8 cellular contexts compared by ENCODE assay signal in genomic region chr9:14616188-14616982, GRCh38.
DNase-seq lines count a peak whose midpoint lies in the region; ATAC-seq and TF ChIP-seq lines count a peak whose summit lies in the region.

No MANE protein-coding gene starts in this region.

- no peaks in the 10 kb centered on the region for H3K36me3 Mint-ChIP-seq in activated CD8-positive, alpha-beta T cell treated with anti-CD3 and anti-CD28 coated beads for 36 hours (ENCODE audit: low read depth)
- peaks cover 4% of the 10 kb centered on the region for H3K36me3 Mint-ChIP-seq in activated CD8-positive, alpha-beta T cell treated with anti-CD3 and anti-CD28 coated beads, Interleukin-2, amount 10 ng/mL, durations not matched to agents 7 days and 5 days (ENCODE audit: low read depth)
- H3K36me3 Mint-ChIP-seq in H9 (ENCODE audit: insufficient read depth in 1 of 3, low read depth in 3 of 3), result no peaks in the 10 kb centered on the region

- H3K23ac ChIP-seq in H9 (ENCODE audit: insufficient read length, low read depth, low read length), result no peak overlapping the region

- H3K9ac ChIP-seq in H9 (ENCODE audit: extremely low read depth, insufficient read length, low read length), result no peak overlapping the region

- H4K20me1 ChIP-seq in H9 (ENCODE audit: control insufficient read depth, insufficient read depth, insufficient read length), result no peaks in the 10 kb centered on the region

- no peaks in the 10 kb centered on the region for H3K27me3 ChIP-seq in H9 (ENCODE audit: insufficient read depth, low read length)

- H3K9me3 Mint-ChIP-seq in activated CD8-positive, alpha-beta T cell treated with anti-CD3 and anti-CD28 coated beads for 36 hours, result no peaks in the 10 kb centered on the region
- no peaks in the 10 kb centered on the region for H3K9me3 Mint-ChIP-seq in activated CD8-positive, alpha-beta T cell treated with anti-CD3 and anti-CD28 coated beads, Interleukin-2, amount 10 ng/mL, durations not matched to agents 7 days and 5 days (ENCODE audit: insufficient read depth)
- H3K9me3 Mint-ChIP-seq in H9, result no peaks in the 10 kb centered on the region

- no peaks in the 10 kb centered on the region for H3K4me1 ChIP-seq in H9 (ENCODE audit: insufficient read depth, low read length)

- H3K79me1 ChIP-seq in H9 (ENCODE audit: insufficient read depth, low read depth, low read length, poor library complexity, severe bottlenecking), result no peaks in the 10 kb centered on the region

- no peak overlapping the region for H2BK12ac ChIP-seq in H9 (ENCODE audit: insufficient read length, low read depth, low read length)

- intact Hi-C loops in activated CD8-positive, alpha-beta T cell treated with anti-CD3 and anti-CD28 coated beads for 36 hours (cut with micrococcal nuclease), result loop anchor here (1.0 to 10.0 kb wide), 2 partner anchors 152 to 518 kb away; no protein-coding TSS in a partner anchor

- no peaks in the 10 kb centered on the region for H3K4me1 Mint-ChIP-seq in activated CD8-positive, alpha-beta T cell treated with anti-CD3 and anti-CD28 coated beads for 36 hours (ENCODE audit: low read depth)
- H3K4me1 Mint-ChIP-seq in activated CD8-positive, alpha-beta T cell treated with anti-CD3 and anti-CD28 coated beads, Interleukin-2, amount 10 ng/mL, durations not matched to agents 7 days and 5 days (ENCODE audit: low read depth), result no peaks in the 10 kb centered on the region
- H3K4me1 Mint-ChIP-seq in H9, result no peaks in the 10 kb centered on the region

- H2BK20ac ChIP-seq in H9 (ENCODE audit: low read depth, low read length, poor library complexity, severe bottlenecking), result no peak overlapping the region

- H3K4ac ChIP-seq in H9 (ENCODE audit: low read depth, low read length), result no peak overlapping the region

- H4K91ac ChIP-seq in H9 (ENCODE audit: insufficient read length, low read depth, low read length), result no peak overlapping the region

- no peak overlapping the region for H3K27ac ChIP-seq in H9 (ENCODE audit: insufficient read length, low read depth, low read length)

- H2BK5ac ChIP-seq in H9 (ENCODE audit: insufficient read length, low read length), result no peak overlapping the region

- no peaks in the 10 kb centered on the region for H3K79me2 ChIP-seq in H9 (ENCODE audit: insufficient read depth, low read length)

- peak; percentile 72 for TF ChIP-seq CTCF in activated CD8-positive, alpha-beta T cell treated with anti-CD3 and anti-CD28 coated beads for 36 hours (IDR thresholded peaks at IDR 0.05)
- TF ChIP-seq CTCF in H9 (conservative IDR thresholded peaks at IDR 0.05) (peak; percentile 83), fibroblast of villous mesenchyme (IDR thresholded peaks at IDR 0.05; ENCODE audit: insufficient read depth, low read depth, low read length) (peak; percentile 72)

- H3K27me3 Mint-ChIP-seq in activated CD8-positive, alpha-beta T cell treated with anti-CD3 and anti-CD28 coated beads for 36 hours, result no peaks in the 10 kb centered on the region
- H3K27me3 Mint-ChIP-seq in activated CD8-positive, alpha-beta T cell treated with anti-CD3 and anti-CD28 coated beads, Interleukin-2, amount 10 ng/mL, durations not matched to agents 7 days and 5 days (ENCODE audit: low read depth), result no peaks in the 10 kb centered on the region
- H3K27me3 Mint-ChIP-seq in H9 (ENCODE audit: low read depth), result no peaks in the 10 kb centered on the region

- no peak overlapping the region for H3K4me3 ChIP-seq in fibroblast of villous mesenchyme (ENCODE audit: low read depth, low read length)

- H4K8ac ChIP-seq in H9 (replicated peaks; ENCODE audit: insufficient read length, low read depth, low read length), result no peak overlapping the region

- no peak overlapping the region for H2AK5ac ChIP-seq in H9 (ENCODE audit: insufficient read length, low read length)

- no peaks in the 10 kb centered on the region for H3K9me3 ChIP-seq in H9 (ENCODE audit: control insufficient read depth, low read depth, low read length)

- H2BK120ac ChIP-seq in H9 (ENCODE audit: low read depth, low read length, poor library complexity, severe bottlenecking), result no peak overlapping the region

- no peak overlapping the region for H3K27ac Mint-ChIP-seq in activated CD8-positive, alpha-beta T cell treated with anti-CD3 and anti-CD28 coated beads for 36 hours
- H3K27ac Mint-ChIP-seq in activated CD8-positive, alpha-beta T cell treated with anti-CD3 and anti-CD28 coated beads, Interleukin-2, amount 10 ng/mL, durations not matched to agents 7 days and 5 days, result no peak overlapping the region
- peak overlapping the region in 1 of 3 experiments; percentile 56; a peak in 1 of 7 replicates for H3K27ac Mint-ChIP-seq in H9

- no peak overlapping the region for H3T11ph ChIP-seq in H9 (ENCODE audit: low read length)

- H3K14ac ChIP-seq in H9 (ENCODE audit: insufficient read depth, low read length), result no peak overlapping the region

- no peak overlapping the region for H3K56ac ChIP-seq in H9 (ENCODE audit: insufficient read length, low read depth, low read length)

- POLR2A ChIA-PET in activated CD8-positive, alpha-beta T cell treated with anti-CD3 and anti-CD28 coated beads for 36 hours (lab: Charles Lee), result no interaction called here
- POLR2A ChIA-PET in activated CD8-positive, alpha-beta T cell treated with anti-CD3 and anti-CD28 coated beads, Interleukin-2, amount 10 ng/mL, durations not matched to agents 7 days and 5 days (lab: Charles Lee), result no interaction called here

- no peak for DNase-seq in activated CD8-positive, alpha-beta T cell treated with anti-CD3 and anti-CD28 coated beads for 36 hours
- DNase-seq in activated CD8-positive, alpha-beta T cell treated with anti-CD3 and anti-CD28 coated beads, Interleukin-2, amount 10 ng/mL, durations not matched to agents 7 days and 5 days, result no peak
- DNase-seq in H9 (no peak), LoVo (ENCODE audit: low spot score) (peak; percentile 60), SKM-1 (lab: John Stamatoyannopoulos, UW; ENCODE audit: unreplicated experiment) (peak; percentile 24), fibroblast of villous mesenchyme (ENCODE audit: low read depth) (peak; percentile 75), pulmonary artery endothelial cell (ENCODE audit: low read depth, low spot score) (peak; percentile 43)

- H3K4me3 Mint-ChIP-seq in activated CD8-positive, alpha-beta T cell treated with anti-CD3 and anti-CD28 coated beads for 36 hours, result no peak overlapping the region
- no peak overlapping the region for H3K4me3 Mint-ChIP-seq in activated CD8-positive, alpha-beta T cell treated with anti-CD3 and anti-CD28 coated beads, Interleukin-2, amount 10 ng/mL, durations not matched to agents 7 days and 5 days
- no peak overlapping the region for H3K4me3 Mint-ChIP-seq in H9

- no peak overlapping the region for H4K5ac ChIP-seq in H9 (ENCODE audit: insufficient read length, low read depth, low read length)

- H2BK15ac ChIP-seq in H9 (ENCODE audit: low read depth, low read length), result no peak overlapping the region

- WGBS in H9 (ENCODE audit: extremely low coverage, insufficient read length, low lambda C conversion rate), result no CpG with 5 or more reads among the region's 3 CpGs

- H2AFZ ChIP-seq in H9 (ENCODE audit: low read length), result no peak overlapping the region

- H3K4me2 ChIP-seq in H9 (ENCODE audit: insufficient read depth, insufficient read length, low read length), result no peak overlapping the region

- no peaks in the 10 kb centered on the region for H3K23me2 ChIP-seq in H9 (ENCODE audit: insufficient read length, low read depth, low read length, poor library complexity, severe bottlenecking)

- ATAC-seq in activated CD8-positive, alpha-beta T cell treated with anti-CD3 and anti-CD28 coated beads for 36 hours, result peak; percentile 51
- no peak for ATAC-seq in activated CD8-positive, alpha-beta T cell treated with anti-CD3 and anti-CD28 coated beads, Interleukin-2, amount 10 ng/mL, durations not matched to agents 7 days and 5 days
- no peak for ATAC-seq in GM21737 (IDR thresholded peaks at IDR 0.05; ENCODE audit: unreplicated experiment)

- CTCF ChIA-PET in activated CD8-positive, alpha-beta T cell treated with anti-CD3 and anti-CD28 coated beads for 36 hours (lab: Charles Lee), result interaction anchor here (0.8 to 2.2 kb wide), 9 partner anchors 14 to 526 kb away, joined by 3 to 22 read pairs (median 5); no protein-coding TSS in a partner anchor
- CTCF ChIA-PET in activated CD8-positive, alpha-beta T cell treated with anti-CD3 and anti-CD28 coated beads, Interleukin-2, amount 10 ng/mL, durations not matched to agents 7 days and 5 days (lab: Charles Lee), result interaction anchor here (0.7 to 1.8 kb wide), 5 partner anchors 45 to 153 kb away, joined by 3 to 9 read pairs (median 4); no protein-coding TSS in a partner anchor

- no peak overlapping the region for H3K18ac ChIP-seq in H9 (ENCODE audit: insufficient read length, low read depth, low read length)

Comparison
In these comparisons a context has a peak if more than half of its experiments do, and no peak if none do; other contexts are left out.
1. DNase-seq: peak in LoVo (single experiment), SKM-1 (single experiment), fibroblast of villous mesenchyme (single experiment) and pulmonary artery endothelial cell (single experiment); none in activated CD8-positive, alpha-beta T cell treated with anti-CD3 and anti-CD28 coated beads for 36 hours (single experiment), activated CD8-positive, alpha-beta T cell treated with anti-CD3 and anti-CD28 coated beads, Interleukin-2, amount 10 ng/mL, durations not matched to agents 7 days and 5 days (single experiment) and H9 (single experiment).
2. Peak in every context shown above with its lines, with median percentiles within 50 percentile points of each other: CTCF ChIP-seq.